In genomic region chrX:135494453-135494852, GRCh38 we compare ENCODE assay signal across 29 cellular contexts.
"Had no signal": no experiment of that assay in that cellular context is flagged by ENCODE, and none has a peak within 500 bp of the region (broad histone marks: within the 10 kb centered on the region; RNA-seq: fewer than 3 reads in every experiment).

No MANE protein-coding gene starts in this region.

- H3K9me3 Mint-ChIP-seq: natural killer cell; stimulated activated memory B cell treated with anti-CD40 and anti-IgM and Interleukin-4, amounts not matched to agents 10 μg/mL and 1 μg/mL and 100 μg/mL, for 72 hours; stimulated activated naive CD8-positive, alpha-beta T cell treated with anti-CD3 and anti-CD28 coated beads, Interleukin-15, amount 100 ng/mL, for 72 hours; type B pancreatic cell had no signal

- ATAC-seq: natural killer cell; psoas muscle; right cardiac atrium; right lobe of liver; stimulated activated memory B cell treated with anti-CD40 and anti-IgM and Interleukin-4, amounts not matched to agents 10 μg/mL and 1 μg/mL and 100 μg/mL, for 72 hours; stimulated activated naive CD8-positive, alpha-beta T cell treated with anti-CD3 and anti-CD28 coated beads, Interleukin-15, amount 100 ng/mL, for 72 hours; stimulated activated naive CD8-positive, alpha-beta T cell treated with anti-CD3 and anti-CD28 coated beads, Interleukin-15, Interleukin-2, amounts not matched to agents 100 U/mL and 50 U/mL, for 24 hours; upper lobe of right lung had no signal

- H3K4me3 Mint-ChIP-seq: natural killer cell; nephron; neural progenitor cell; stimulated activated memory B cell treated with anti-CD40 and anti-IgM and Interleukin-4, amounts not matched to agents 10 μg/mL and 1 μg/mL and 100 μg/mL, for 72 hours; stimulated activated naive CD8-positive, alpha-beta T cell treated with anti-CD3 and anti-CD28 coated beads, Interleukin-15, amount 100 ng/mL, for 72 hours; type B pancreatic cell had no signal

- H3K4me1 ChIP-seq: neural progenitor cell, parathyroid adenoma, psoas muscle, right lobe of liver, sigmoid colon, suprapubic skin, testis, tibial artery, transverse colon, upper lobe of right lung, uterus had no signal

- H3K79me2 ChIP-seq: parathyroid adenoma had no signal

- H3K9me3 ChIP-seq: ovary, psoas muscle, right lobe of liver, sigmoid colon, suprapubic skin, testis, tibial artery, transverse colon, upper lobe of right lung, uterus had no signal

- H2AFZ ChIP-seq: neural progenitor cell, parathyroid adenoma had no signal

- H3K27ac ChIP-seq: neural progenitor cell, ovary, parathyroid adenoma, psoas muscle, right lobe of liver, sigmoid colon, suprapubic skin, testis, tibial artery, transverse colon, upper lobe of right lung, uterus had no signal

- H3K4me1 Mint-ChIP-seq: natural killer cell; nephron; neural progenitor cell; stimulated activated naive CD8-positive, alpha-beta T cell treated with anti-CD3 and anti-CD28 coated beads, Interleukin-15, amount 100 ng/mL, for 72 hours had no signal

- H3K27ac Mint-ChIP-seq: nephron; neural progenitor cell; progenitor cell of endocrine pancreas; stimulated activated memory B cell treated with anti-CD40 and anti-IgM and Interleukin-4, amounts not matched to agents 10 μg/mL and 1 μg/mL and 100 μg/mL, for 72 hours; stimulated activated naive CD8-positive, alpha-beta T cell treated with anti-CD3 and anti-CD28 coated beads, Interleukin-15, amount 100 ng/mL, for 72 hours; type B pancreatic cell had no signal

- DNase-seq: natural killer cell; occipital lobe; ovary; posterior cingulate gyrus; psoas muscle; right cardiac atrium; right lobe of liver; sigmoid colon; small intestine; stimulated activated CD4-positive, alpha-beta T cell treated with anti-CD3 and anti-CD28 coated beads, Interleukin-15, amount 100 ng/mL, for 24 hours; stimulated activated CD4-positive, alpha-beta T cell treated with anti-CD3 and anti-CD28 coated beads, Interleukin-2, amount 100 ng/mL, for 24 hours; stimulated activated CD4-positive, alpha-beta T cell treated with anti-CD3 and anti-CD28 coated beads, Interleukin-2, amount 100 ng/mL, for 48 hours; stimulated activated CD4-positive, alpha-beta T cell treated with anti-CD3 and anti-CD28 coated beads, Interleukin-4, amount 100 ng/mL, for 24 hours; stimulated activated naive CD4-positive, alpha-beta T cell; stimulated activated naive CD8-positive, alpha-beta T cell treated with anti-CD3 and anti-CD28 coated beads, Interleukin-15, amount 100 ng/mL, for 72 hours; stimulated activated naive CD8-positive, alpha-beta T cell treated with anti-CD3 and anti-CD28 coated beads, Interleukin-15, Interleukin-2, amounts not matched to agents 100 U/mL and 50 U/mL, for 24 hours; substantia nigra; testis; tibial artery; transverse colon; upper lobe of right lung; uterus had no signal

- H3K27me3 Mint-ChIP-seq: progenitor cell of endocrine pancreas; stimulated activated memory B cell treated with anti-CD40 and anti-IgM and Interleukin-4, amounts not matched to agents 10 μg/mL and 1 μg/mL and 100 μg/mL, for 72 hours; stimulated activated naive CD8-positive, alpha-beta T cell treated with anti-CD3 and anti-CD28 coated beads, Interleukin-15, amount 100 ng/mL, for 72 hours; type B pancreatic cell had no signal

- H3K9ac ChIP-seq: neural progenitor cell, parathyroid adenoma had no signal

- H3K36me3 ChIP-seq: neural progenitor cell, ovary, right lobe of liver, sigmoid colon, suprapubic skin, tibial artery, transverse colon, upper lobe of right lung, uterus had no signal

- H3K4me3 ChIP-seq: neural progenitor cell, ovary, psoas muscle, right lobe of liver, sigmoid colon, suprapubic skin, testis, tibial artery, transverse colon, upper lobe of right lung, uterus had no signal

- H3K27me3 ChIP-seq: neural progenitor cell, ovary, sigmoid colon, suprapubic skin, testis, tibial artery, transverse colon, upper lobe of right lung had no signal

- FAIRE-seq: small intestine had no signal

- H3K4me2 ChIP-seq: neural progenitor cell had no signal

- H3K36me3 Mint-ChIP-seq: natural killer cell; neural progenitor cell; stimulated activated memory B cell treated with anti-CD40 and anti-IgM and Interleukin-4, amounts not matched to agents 10 μg/mL and 1 μg/mL and 100 μg/mL, for 72 hours; type B pancreatic cell had no signal
